In genomic region chr6:161403717-161404116, GRCh38 we compare ENCODE assay signal across 28 cellular contexts.
"Had no signal": no experiment of that assay in that cellular context is flagged by ENCODE, and none has a peak within 500 bp of the region (broad histone marks: within the 10 kb centered on the region; RNA-seq: fewer than 3 reads in every experiment).

No MANE protein-coding gene starts in this region.

- H3K9me3 ChIP-seq: colonic mucosa had no signal

- H3K27me3 Mint-ChIP-seq: activated CD4-positive, alpha-beta T cell treated with anti-CD3 and anti-CD28 coated beads, Interleukin-2, amount 10 ng/mL, durations not matched to agents 7 days and 5 days; activated naive CD4-positive, alpha-beta T cell treated with anti-CD3 and anti-CD28 coated beads, Interleukin-2, amount 10 ng/mL, durations not matched to agents 7 days and 5 days; brain had no signal

- H3K4me1 ChIP-seq: ascending aorta, breast epithelium, colonic mucosa, esophagus muscularis mucosa, gastroesophageal sphincter had no signal

- H3K36me3 ChIP-seq: ascending aorta, breast epithelium, cardiac muscle cell, colonic mucosa, esophagus muscularis mucosa, gastroesophageal sphincter had no signal

- H3K9me3 Mint-ChIP-seq: activated CD4-positive, alpha-beta memory T cell treated with anti-CD3 and anti-CD28 coated beads, Interleukin-2, amount 10 ng/mL, durations not matched to agents 7 days and 5 days; activated CD4-positive, alpha-beta T cell treated with anti-CD3 and anti-CD28 coated beads, Interleukin-2, amount 10 ng/mL, durations not matched to agents 7 days and 5 days; activated naive CD4-positive, alpha-beta T cell treated with anti-CD3 and anti-CD28 coated beads, Interleukin-2, amount 10 ng/mL, durations not matched to agents 7 days and 5 days; activated naive CD4-positive, alpha-beta T cell treated with anti-CD3 and anti-CD28 coated beads, Interleukin-2, amount 50 U/mL, for 72 hours; activated naive CD8-positive, alpha-beta T cell treated with anti-CD3 and anti-CD28 coated beads, Interleukin-2, amount 10 ng/mL, durations not matched to agents 7 days and 5 days; activated T-cell treated with anti-CD3 and anti-CD28 coated beads, Interleukin-2, amount 50 U/mL, for 24 hours; activated T-cell treated with anti-CD3 and anti-CD28 coated beads, Interleukin-2, amount 50 U/mL, for 72 hours had no signal

- H3K36me3 Mint-ChIP-seq: activated naive CD4-positive, alpha-beta T cell treated with anti-CD3 and anti-CD28 coated beads, Interleukin-2, amount 10 ng/mL, durations not matched to agents 7 days and 5 days; activated naive CD4-positive, alpha-beta T cell treated with anti-CD3 and anti-CD28 coated beads, Interleukin-2, amount 50 U/mL, for 72 hours; activated naive CD8-positive, alpha-beta T cell treated with anti-CD3 and anti-CD28 coated beads, Interleukin-2, amount 10 ng/mL, durations not matched to agents 7 days and 5 days had no signal

- H3K4me3 ChIP-seq: ascending aorta, breast epithelium, cardiac muscle cell, colonic mucosa, esophagus muscularis mucosa, gastroesophageal sphincter had no signal

- H3K27ac Mint-ChIP-seq: activated CD4-positive, alpha-beta memory T cell treated with anti-CD3 and anti-CD28 coated beads, Interleukin-2, amount 10 ng/mL, durations not matched to agents 7 days and 5 days; activated CD4-positive, alpha-beta T cell treated with anti-CD3 and anti-CD28 coated beads, Interleukin-2, amount 10 ng/mL, durations not matched to agents 7 days and 5 days; activated naive CD4-positive, alpha-beta T cell treated with anti-CD3 and anti-CD28 coated beads, Interleukin-2, amount 10 ng/mL, durations not matched to agents 7 days and 5 days; activated naive CD4-positive, alpha-beta T cell treated with anti-CD3 and anti-CD28 coated beads, Interleukin-2, amount 50 U/mL, for 72 hours; activated naive CD8-positive, alpha-beta T cell treated with anti-CD3 and anti-CD28 coated beads, Interleukin-2, amount 10 ng/mL, durations not matched to agents 7 days and 5 days; activated T-cell treated with anti-CD3 and anti-CD28 coated beads, Interleukin-2, amount 50 U/mL, for 24 hours; activated T-cell treated with anti-CD3 and anti-CD28 coated beads, Interleukin-2, amount 50 U/mL, for 72 hours; brain; WTC11 had no signal

- H3K4me1 Mint-ChIP-seq: activated CD4-positive, alpha-beta memory T cell treated with anti-CD3 and anti-CD28 coated beads, Interleukin-2, amount 10 ng/mL, durations not matched to agents 7 days and 5 days; activated CD4-positive, alpha-beta T cell treated with anti-CD3 and anti-CD28 coated beads, Interleukin-2, amount 10 ng/mL, durations not matched to agents 7 days and 5 days; activated naive CD4-positive, alpha-beta T cell treated with anti-CD3 and anti-CD28 coated beads, Interleukin-2, amount 10 ng/mL, durations not matched to agents 7 days and 5 days; activated naive CD8-positive, alpha-beta T cell treated with anti-CD3 and anti-CD28 coated beads, Interleukin-2, amount 10 ng/mL, durations not matched to agents 7 days and 5 days had no signal

- H3K27ac ChIP-seq: ascending aorta, breast epithelium, cardiac muscle cell, colonic mucosa, esophagus muscularis mucosa, gastroesophageal sphincter, VCaP had no signal

- DNase-seq: activated CD4-positive, alpha-beta memory T cell treated with anti-CD3 and anti-CD28 coated beads, Interleukin-2, amount 10 ng/mL, durations not matched to agents 7 days and 5 days; activated CD4-positive, alpha-beta T cell treated with anti-CD3 and anti-CD28 coated beads for 1 hour; activated CD4-positive, alpha-beta T cell treated with anti-CD3 and anti-CD28 coated beads for 4 hours; activated CD4-positive, alpha-beta T cell treated with anti-CD3 and anti-CD28 coated beads, Interleukin-2, amount 10 ng/mL, durations not matched to agents 7 days and 5 days; activated CD4-positive, alpha-beta T cell treated with anti-CD3 and anti-CD28 coated beads, Interleukin-2, amount 50 U/mL, for 4 hours; activated CD8-positive, alpha-beta memory T cell treated with anti-CD3 and anti-CD28 coated beads, Interleukin-2, amount 50 U/mL, for 48 hours; activated gamma-delta T cell; activated naive CD4-positive, alpha-beta T cell; activated naive CD4-positive, alpha-beta T cell treated with anti-CD3 and anti-CD28 coated beads, Interleukin-2, amount 10 ng/mL, durations not matched to agents 7 days and 5 days; activated naive CD8-positive, alpha-beta T cell treated with anti-CD3 and anti-CD28 coated beads, Interleukin-2, amount 10 ng/mL, durations not matched to agents 7 days and 5 days; activated T-cell treated with anti-CD3 and anti-CD28 coated beads for 4 hours; activated T-cell treated with anti-CD3 and anti-CD28 coated beads, Interleukin-2, amount 50 U/mL, for 24 hours; activated T-cell treated with anti-CD3 and anti-CD28 coated beads, Interleukin-2, amount 50 U/mL, for 72 hours; central memory CD4-positive, alpha-beta T cell; cerebellar nuclear complex; colonic mucosa; effector CD8-positive, alpha-beta T cell; foreskin melanocyte; T-helper 2 cell had no signal

- H3K4me3 Mint-ChIP-seq: activated CD4-positive, alpha-beta memory T cell treated with anti-CD3 and anti-CD28 coated beads, Interleukin-2, amount 10 ng/mL, durations not matched to agents 7 days and 5 days; activated CD4-positive, alpha-beta T cell treated with anti-CD3 and anti-CD28 coated beads, Interleukin-2, amount 10 ng/mL, durations not matched to agents 7 days and 5 days; activated naive CD4-positive, alpha-beta T cell treated with anti-CD3 and anti-CD28 coated beads, Interleukin-2, amount 10 ng/mL, durations not matched to agents 7 days and 5 days; activated naive CD8-positive, alpha-beta T cell treated with anti-CD3 and anti-CD28 coated beads, Interleukin-2, amount 10 ng/mL, durations not matched to agents 7 days and 5 days; activated T-cell treated with anti-CD3 and anti-CD28 coated beads, Interleukin-2, amount 50 U/mL, for 24 hours; activated T-cell treated with anti-CD3 and anti-CD28 coated beads, Interleukin-2, amount 50 U/mL, for 72 hours; brain; WTC11 had no signal

- H3K27me3 ChIP-seq: ascending aorta, breast epithelium, cardiac muscle cell, colonic mucosa, esophagus muscularis mucosa, gastroesophageal sphincter had no signal
